In the genomic region with DNA sequence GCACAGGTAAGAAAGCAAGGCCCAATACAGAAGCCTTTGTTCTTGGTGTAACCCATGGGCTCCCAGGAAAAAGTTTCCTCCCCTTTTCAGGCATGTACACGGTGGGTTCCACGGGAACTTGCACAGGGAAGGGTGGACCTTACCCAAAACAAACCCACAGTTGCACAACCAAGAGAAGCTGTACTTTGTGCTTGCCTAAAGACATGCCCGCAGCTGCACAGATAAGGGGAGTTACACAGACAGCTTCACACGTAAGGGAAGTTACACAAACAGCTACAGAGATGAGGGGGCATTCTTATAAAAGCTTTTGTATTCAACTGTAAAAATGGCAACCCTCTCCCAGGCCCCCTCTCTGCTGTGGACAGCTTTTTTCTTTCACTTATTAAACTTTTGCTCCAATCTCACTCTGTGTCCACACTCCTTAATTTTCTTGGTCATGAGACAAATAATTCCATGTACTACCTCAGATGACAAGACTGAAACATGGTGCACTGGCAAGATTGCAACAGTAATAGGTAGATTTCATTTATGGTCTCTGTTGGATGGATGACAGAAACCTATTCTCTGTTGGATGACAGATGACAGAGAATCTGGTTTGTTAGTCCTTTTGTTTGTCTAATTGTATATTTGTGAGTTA, we compare ENCODE assay signal across 1 cellular context.
TF ChIP-seq lines count a peak whose summit lies in the region.

No MANE protein-coding gene starts in this region.

TF ChIP-seq in HepG2, 621 proteins besides CTCF, POLR2A, EP300 and RAD21 (continued from another document and continues in another):
- TF ChIP-seq, protein P1, sequence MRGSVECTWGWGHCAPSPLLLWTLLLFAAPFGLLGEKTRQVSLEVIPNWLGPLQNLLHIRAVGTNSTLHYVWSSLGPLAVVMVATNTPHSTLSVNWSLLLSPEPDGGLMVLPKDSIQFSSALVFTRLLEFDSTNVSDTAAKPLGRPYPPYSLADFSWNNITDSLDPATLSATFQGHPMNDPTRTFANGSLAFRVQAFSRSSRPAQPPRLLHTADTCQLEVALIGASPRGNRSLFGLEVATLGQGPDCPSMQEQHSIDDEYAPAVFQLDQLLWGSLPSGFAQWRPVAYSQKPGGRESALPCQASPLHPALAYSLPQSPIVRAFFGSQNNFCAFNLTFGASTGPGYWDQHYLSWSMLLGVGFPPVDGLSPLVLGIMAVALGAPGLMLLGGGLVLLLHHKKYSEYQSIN (CRISPR knock-in tag; IDR thresholded peaks at IDR 0.05; ENCODE audit: borderline replicate concordance), result no peak
- TF ChIP-seq TAF1 (CRISPR knock-in tag; IDR thresholded peaks at IDR 0.05), result no peak
- no peak for TF ChIP-seq PBX3 (CRISPR knock-in tag; IDR thresholded peaks at IDR 0.05; ENCODE audit: borderline replicate concordance)
- TF ChIP-seq TEAD2 (CRISPR knock-in tag; IDR thresholded peaks at IDR 0.05), result no peak
- TF ChIP-seq, protein P2, sequence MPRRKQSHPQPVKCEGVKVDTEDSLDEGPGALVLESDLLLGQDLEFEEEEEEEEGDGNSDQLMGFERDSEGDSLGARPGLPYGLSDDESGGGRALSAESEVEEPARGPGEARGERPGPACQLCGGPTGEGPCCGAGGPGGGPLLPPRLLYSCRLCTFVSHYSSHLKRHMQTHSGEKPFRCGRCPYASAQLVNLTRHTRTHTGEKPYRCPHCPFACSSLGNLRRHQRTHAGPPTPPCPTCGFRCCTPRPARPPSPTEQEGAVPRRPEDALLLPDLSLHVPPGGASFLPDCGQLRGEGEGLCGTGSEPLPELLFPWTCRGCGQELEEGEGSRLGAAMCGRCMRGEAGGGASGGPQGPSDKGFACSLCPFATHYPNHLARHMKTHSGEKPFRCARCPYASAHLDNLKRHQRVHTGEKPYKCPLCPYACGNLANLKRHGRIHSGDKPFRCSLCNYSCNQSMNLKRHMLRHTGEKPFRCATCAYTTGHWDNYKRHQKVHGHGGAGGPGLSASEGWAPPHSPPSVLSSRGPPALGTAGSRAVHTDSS (CRISPR knock-in tag; conservative IDR thresholded peaks at IDR 0.05), result no peak
- TF ChIP-seq CENPX (CRISPR knock-in tag; IDR thresholded peaks at IDR 0.05), result no peak
- no peak for TF ChIP-seq ZNF552 (CRISPR knock-in tag; IDR thresholded peaks at IDR 0.05; ENCODE audit: borderline replicate concordance)
- TF ChIP-seq ZBTB21 (CRISPR knock-in tag; IDR thresholded peaks at IDR 0.05), result no peak
- TF ChIP-seq, protein P3, sequence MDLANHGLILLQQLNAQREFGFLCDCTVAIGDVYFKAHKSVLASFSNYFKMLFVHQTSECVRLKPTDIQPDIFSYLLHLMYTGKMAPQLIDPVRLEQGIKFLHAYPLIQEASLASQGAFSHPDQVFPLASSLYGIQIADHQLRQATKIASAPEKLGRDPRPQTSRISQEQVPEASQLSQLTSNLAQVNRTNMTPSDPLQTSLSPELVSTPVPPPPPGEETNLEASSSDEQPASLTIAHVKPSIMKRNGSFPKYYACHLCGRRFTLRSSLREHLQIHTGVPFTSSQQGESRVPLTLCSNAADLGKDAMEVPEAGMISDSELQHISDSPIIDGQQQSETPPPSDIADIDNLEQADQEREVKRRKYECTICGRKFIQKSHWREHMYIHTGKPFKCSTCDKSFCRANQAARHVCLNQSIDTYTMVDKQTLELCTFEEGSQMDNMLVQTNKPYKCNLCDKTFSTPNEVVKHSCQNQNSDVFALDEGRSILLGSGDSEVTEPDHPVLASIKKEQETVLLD (CRISPR knock-in tag; IDR thresholded peaks at IDR 0.05; ENCODE audit: low read depth), result no peak
- TF ChIP-seq ZNF558 (CRISPR knock-in tag; IDR thresholded peaks at IDR 0.05; ENCODE audit: borderline replicate concordance), result no peak
- TF ChIP-seq ZNF350 (CRISPR knock-in tag; IDR thresholded peaks at IDR 0.05; ENCODE audit: borderline replicate concordance, low read depth), result 0 out of 2 replicates have a peak, but pooled peaks have one; percentile 52
- TF ChIP-seq, protein P4, sequence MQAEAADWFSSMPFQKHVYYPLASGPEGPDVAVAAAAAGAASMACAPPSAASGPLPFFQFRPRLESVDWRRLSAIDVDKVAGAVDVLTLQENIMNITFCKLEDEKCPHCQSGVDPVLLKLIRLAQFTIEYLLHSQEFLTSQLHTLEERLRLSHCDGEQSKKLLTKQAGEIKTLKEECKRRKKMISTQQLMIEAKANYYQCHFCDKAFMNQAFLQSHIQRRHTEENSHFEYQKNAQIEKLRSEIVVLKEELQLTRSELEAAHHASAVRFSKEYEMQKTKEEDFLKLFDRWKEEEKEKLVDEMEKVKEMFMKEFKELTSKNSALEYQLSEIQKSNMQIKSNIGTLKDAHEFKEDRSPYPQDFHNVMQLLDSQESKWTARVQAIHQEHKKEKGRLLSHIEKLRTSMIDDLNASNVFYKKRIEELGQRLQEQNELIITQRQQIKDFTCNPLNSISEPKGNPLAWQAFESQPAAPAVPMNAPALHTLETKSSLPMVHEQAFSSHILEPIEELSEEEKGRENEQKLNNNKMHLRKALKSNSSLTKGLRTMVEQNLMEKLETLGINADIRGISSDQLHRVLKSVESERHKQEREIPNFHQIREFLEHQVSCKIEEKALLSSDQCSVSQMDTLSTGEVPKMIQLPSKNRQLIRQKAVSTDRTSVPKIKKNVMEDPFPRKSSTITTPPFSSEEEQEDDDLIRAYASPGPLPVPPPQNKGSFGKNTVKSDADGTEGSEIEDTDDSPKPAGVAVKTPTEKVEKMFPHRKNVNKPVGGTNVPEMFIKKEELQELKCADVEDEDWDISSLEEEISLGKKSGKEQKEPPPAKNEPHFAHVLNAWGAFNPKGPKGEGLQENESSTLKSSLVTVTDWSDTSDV (CRISPR knock-in tag; IDR thresholded peaks at IDR 0.05), result no peak
- TF ChIP-seq ZNF576 (CRISPR knock-in tag; IDR thresholded peaks at IDR 0.05), result no peak
- no peak for TF ChIP-seq ZNF879 (CRISPR knock-in tag; IDR thresholded peaks at IDR 0.05)
- TF ChIP-seq, protein P5, sequence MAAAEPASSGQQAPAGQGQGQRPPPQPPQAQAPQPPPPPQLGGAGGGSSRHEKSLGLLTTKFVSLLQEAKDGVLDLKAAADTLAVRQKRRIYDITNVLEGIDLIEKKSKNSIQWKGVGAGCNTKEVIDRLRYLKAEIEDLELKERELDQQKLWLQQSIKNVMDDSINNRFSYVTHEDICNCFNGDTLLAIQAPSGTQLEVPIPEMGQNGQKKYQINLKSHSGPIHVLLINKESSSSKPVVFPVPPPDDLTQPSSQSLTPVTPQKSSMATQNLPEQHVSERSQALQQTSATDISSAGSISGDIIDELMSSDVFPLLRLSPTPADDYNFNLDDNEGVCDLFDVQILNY (CRISPR knock-in tag; conservative IDR thresholded peaks at IDR 0.05), result no peak
- no peak for TF ChIP-seq ZSCAN25 (CRISPR knock-in tag; IDR thresholded peaks at IDR 0.05)
- TF ChIP-seq HINFP (CRISPR knock-in tag; IDR thresholded peaks at IDR 0.05; ENCODE audit: low read depth), result 0 out of 2 replicates have a peak, but pooled peaks have one; percentile 32
- TF ChIP-seq NBN (conservative IDR thresholded peaks at IDR 0.05), result no peak
- TF ChIP-seq ZNF101 (CRISPR knock-in tag; IDR thresholded peaks at IDR 0.05; ENCODE audit: borderline replicate concordance, low read depth), result no peak
- TF ChIP-seq, protein P6, sequence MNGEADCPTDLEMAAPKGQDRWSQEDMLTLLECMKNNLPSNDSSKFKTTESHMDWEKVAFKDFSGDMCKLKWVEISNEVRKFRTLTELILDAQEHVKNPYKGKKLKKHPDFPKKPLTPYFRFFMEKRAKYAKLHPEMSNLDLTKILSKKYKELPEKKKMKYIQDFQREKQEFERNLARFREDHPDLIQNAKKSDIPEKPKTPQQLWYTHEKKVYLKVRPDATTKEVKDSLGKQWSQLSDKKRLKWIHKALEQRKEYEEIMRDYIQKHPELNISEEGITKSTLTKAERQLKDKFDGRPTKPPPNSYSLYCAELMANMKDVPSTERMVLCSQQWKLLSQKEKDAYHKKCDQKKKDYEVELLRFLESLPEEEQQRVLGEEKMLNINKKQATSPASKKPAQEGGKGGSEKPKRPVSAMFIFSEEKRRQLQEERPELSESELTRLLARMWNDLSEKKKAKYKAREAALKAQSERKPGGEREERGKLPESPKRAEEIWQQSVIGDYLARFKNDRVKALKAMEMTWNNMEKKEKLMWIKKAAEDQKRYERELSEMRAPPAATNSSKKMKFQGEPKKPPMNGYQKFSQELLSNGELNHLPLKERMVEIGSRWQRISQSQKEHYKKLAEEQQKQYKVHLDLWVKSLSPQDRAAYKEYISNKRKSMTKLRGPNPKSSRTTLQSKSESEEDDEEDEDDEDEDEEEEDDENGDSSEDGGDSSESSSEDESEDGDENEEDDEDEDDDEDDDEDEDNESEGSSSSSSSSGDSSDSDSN (CRISPR knock-in tag; IDR thresholded peaks at IDR 0.05), result 0 out of 2 replicates have a peak, but pooled peaks have one; percentile 31
- no peak for TF ChIP-seq ETV6 (CRISPR knock-in tag; conservative IDR thresholded peaks at IDR 0.05)
- no peak for TF ChIP-seq SNAPC5 (CRISPR knock-in tag; IDR thresholded peaks at IDR 0.05; ENCODE audit: borderline replicate concordance)
- TF ChIP-seq SAP130 (CRISPR knock-in tag; IDR thresholded peaks at IDR 0.05; ENCODE audit: low read depth), result peak; percentile 80
- no peak; the same call in 1 of the 2 replicates for TF ChIP-seq ZNF782 (CRISPR knock-in tag; IDR thresholded peaks at IDR 0.05; ENCODE audit: borderline replicate concordance)
- TF ChIP-seq RXRA (CRISPR knock-in tag; IDR thresholded peaks at IDR 0.05), result peak; percentile 68; the same call in 1 of the 2 replicates
- TF ChIP-seq, protein P7, sequence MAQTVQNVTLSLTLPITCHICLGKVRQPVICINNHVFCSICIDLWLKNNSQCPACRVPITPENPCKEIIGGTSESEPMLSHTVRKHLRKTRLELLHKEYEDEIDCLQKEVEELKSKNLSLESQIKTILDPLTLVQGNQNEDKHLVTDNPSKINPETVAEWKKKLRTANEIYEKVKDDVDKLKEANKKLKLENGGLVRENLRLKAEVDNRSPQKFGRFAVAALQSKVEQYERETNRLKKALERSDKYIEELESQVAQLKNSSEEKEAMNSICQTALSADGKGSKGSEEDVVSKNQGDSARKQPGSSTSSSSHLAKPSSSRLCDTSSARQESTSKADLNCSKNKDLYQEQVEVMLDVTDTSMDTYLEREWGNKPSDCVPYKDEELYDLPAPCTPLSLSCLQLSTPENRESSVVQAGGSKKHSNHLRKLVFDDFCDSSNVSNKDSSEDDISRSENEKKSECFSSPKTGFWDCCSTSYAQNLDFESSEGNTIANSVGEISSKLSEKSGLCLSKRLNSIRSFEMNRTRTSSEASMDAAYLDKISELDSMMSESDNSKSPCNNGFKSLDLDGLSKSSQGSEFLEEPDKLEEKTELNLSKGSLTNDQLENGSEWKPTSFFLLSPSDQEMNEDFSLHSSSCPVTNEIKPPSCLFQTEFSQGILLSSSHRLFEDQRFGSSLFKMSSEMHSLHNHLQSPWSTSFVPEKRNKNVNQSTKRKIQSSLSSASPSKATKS (CRISPR knock-in tag; IDR thresholded peaks at IDR 0.05), result no peak
- no peak for TF ChIP-seq SP1 (IDR thresholded peaks at IDR 0.05)
- peak; percentile 37; the same call in 1 of the 2 replicates for TF ChIP-seq SP1 (CRISPR knock-in tag; IDR thresholded peaks at IDR 0.05)
- TF ChIP-seq TFDP1 (CRISPR knock-in tag; IDR thresholded peaks at IDR 0.05; ENCODE audit: borderline replicate concordance), result peak; percentile 40; the same call in 1 of the 2 replicates
- no peak for TF ChIP-seq NFE2 (CRISPR knock-in tag; IDR thresholded peaks at IDR 0.05)
- TF ChIP-seq ZNF24 (IDR thresholded peaks at IDR 0.05), result no peak
- no peak for TF ChIP-seq ZNF432 (CRISPR knock-in tag; IDR thresholded peaks at IDR 0.05; ENCODE audit: borderline replicate concordance)
- no peak; the same call in 1 of the 2 replicates for TF ChIP-seq HOXD1 (CRISPR knock-in tag; IDR thresholded peaks at IDR 0.05)
- no peak for TF ChIP-seq TSC22D2 (CRISPR knock-in tag; IDR thresholded peaks at IDR 0.05; ENCODE audit: borderline replicate concordance)
- peak; percentile 70 for TF ChIP-seq XRCC5 (optimal IDR thresholded peaks at IDR 0.05; ENCODE audit: low read length)
- no peak for TF ChIP-seq ARHGAP35 (CRISPR knock-in tag; IDR thresholded peaks at IDR 0.05; ENCODE audit: borderline replicate concordance)
- no peak for TF ChIP-seq RFXANK (CRISPR knock-in tag; IDR thresholded peaks at IDR 0.05)
- no peak for TF ChIP-seq CHD2 (IDR thresholded peaks at IDR 0.05; ENCODE audit: low read depth, low read length)
- peak; percentile 81 for TF ChIP-seq FOXO1 (CRISPR knock-in tag; IDR thresholded peaks at IDR 0.05)
